In the genomic region with DNA sequence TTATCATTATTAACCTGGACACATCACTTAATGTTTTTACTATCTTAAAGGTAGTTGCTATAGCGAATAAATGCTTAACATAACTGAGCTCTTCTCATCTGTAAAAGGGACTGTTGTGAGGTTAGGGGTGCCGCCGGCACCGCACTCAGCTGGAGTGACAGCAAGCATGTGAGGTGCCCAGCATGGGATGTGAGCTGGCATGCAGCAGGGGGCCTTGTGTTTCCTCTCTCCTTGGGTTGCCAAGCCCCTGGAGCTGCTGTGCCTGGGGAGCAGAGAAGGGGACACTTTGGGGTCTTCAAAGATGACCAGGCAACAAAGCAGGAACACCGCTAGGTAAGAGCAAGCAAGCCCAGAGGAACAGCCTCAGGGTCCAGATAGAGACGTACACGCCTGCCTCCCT, we compare ENCODE assay signal across 9 cellular contexts. TPM values are rescaled to one million over a fixed set of nuclear protein-coding genes. Genes with fewer than 3 reads are reported as not detected.
DNase-seq lines count a peak whose midpoint lies in the region; ATAC-seq, FAIRE-seq and TF ChIP-seq lines count a peak whose summit lies in the region.
"Had no signal": no experiment of that assay in that cellular context is flagged by ENCODE, and none has a peak within 500 bp of the region (broad histone marks: within the 10 kb centered on the region; RNA-seq: fewer than 3 reads in every experiment).

No MANE protein-coding gene starts in this region.

- TF ChIP-seq RAD21 in HepG2 (CRISPR knock-in tag; IDR thresholded peaks at IDR 0.05): no peak

- peaks cover 27% of the 10 kb centered on the region for H3K79me2 ChIP-seq in HepG2 (ENCODE audit: insufficient read depth, low read length)

- POLR2A ChIA-PET in HepG2 (lab: Yijun Ruan, JAX): interaction anchor here (0.6 to 2.1 kb wide), 4 partner anchors 12 to 42 kb away, joined by 3 to 7 read pairs (median 4); partner anchors contain the start of gene MEAF6
- POLR2A ChIA-PET in naive thymus-derived CD8-positive, alpha-beta T cell (lab: Charles Lee): interaction anchor here (0.6 to 8.8 kb wide), 8 partner anchors 10 to 219 kb away, joined by 3 to 133 read pairs (median 5); partner anchors contain the start of gene MEAF6

- no peaks in the 10 kb centered on the region for H3K9me3 Mint-ChIP-seq in central memory CD8-positive, alpha-beta T cell
- H3K9me3 Mint-ChIP-seq in naive thymus-derived CD8-positive, alpha-beta T cell: no peaks in the 10 kb centered on the region
- H3K9me3 Mint-ChIP-seq in progenitor cell of endocrine pancreas (ENCODE audit: low read depth): no peaks in the 10 kb centered on the region

- 67% methylated on average over 6 of the region's 7 CpGs for WGBS in right lobe of liver (ENCODE audit: insufficient coverage, low coverage, low lambda C conversion rate, missing lambda C conversion rate)
- WGBS in HepG2 (ENCODE audit: low lambda C conversion rate): 95% methylated on average over 7 of the region's 7 CpGs

- H4K20me1 ChIP-seq in HepG2 (ENCODE audit: insufficient read depth, low read length): peaks cover 15% of the 10 kb centered on the region; the same call in 1 of the 2 replicates

- CTCF ChIA-PET in HepG2 (lab: Yijun Ruan, JAX; ENCODE audit: low intra/inter-chr PET ratio, low total read pairs): no interaction called here

- H3K4me2 ChIP-seq in HepG2 (ENCODE audit: low read depth, low read length): no peak overlapping the region

- H3K4me3 ChIP-seq in right lobe of liver (no peak overlapping the region), HepG2 (replicated peaks in 1 of 3; ENCODE audit: insufficient read depth in 1 of 3, low read depth in 2 of 3, low read length in 3 of 3) (no peak overlapping the region; a peak in 1 of 6 replicates)

- TF ChIP-seq POLR2A in right lobe of liver (IDR thresholded peaks at IDR 0.05) (no peak), HepG2 (IDR thresholded peaks at IDR 0.05; ENCODE audit: insufficient read depth in 1 of 2, low read depth in 2 of 2, low read length in 2 of 2) (no peak)

- peaks cover 0 to 6% (median 0%) of the 10 kb centered on the region in 4 donors for H3K36me3 ChIP-seq in right lobe of liver
- no peaks in the 10 kb centered on the region for H3K36me3 ChIP-seq in HepG2 (replicated peaks in 1 of 2; ENCODE audit: control insufficient read depth in 1 of 2, insufficient read depth in 2 of 2, low read length in 2 of 2)

- H3K36me3 Mint-ChIP-seq in central memory CD8-positive, alpha-beta T cell (ENCODE audit: insufficient read depth): peaks cover 41% of the 10 kb centered on the region
- peaks cover 0 to 31% (median 9%) of the 10 kb centered on the region in 3 donors for H3K36me3 Mint-ChIP-seq in naive thymus-derived CD8-positive, alpha-beta T cell
- no peaks in the 10 kb centered on the region for H3K36me3 Mint-ChIP-seq in progenitor cell of endocrine pancreas (ENCODE audit: insufficient read depth)

- intact Hi-C loops in right lobe of liver (cut with DNase I) (no loop called here), HepG2 (cut with micrococcal nuclease; ENCODE audit: unreplicated experiment) (loop anchor here (10.0 kb wide), 1 partner anchor 223 kb away; the partner anchor contains the start of gene CDCA8)

- in situ Hi-C loops in HepG2 (cut with HindIII; ENCODE audit: extremely low pct_ligation_motif_present, low pct_unique_long_range_greater_than_20kb): no loop called here

- H3K27me3 ChIP-seq in right lobe of liver: no peaks in the 10 kb centered on the region
- no peaks in the 10 kb centered on the region; a peak in 1 of 5 replicates for H3K27me3 ChIP-seq in HepG2 (ENCODE audit: control insufficient read depth in 1 of 2, insufficient read depth in 2 of 2, low read length in 2 of 2)

- peaks cover 44% of the 10 kb centered on the region for H3K4me1 Mint-ChIP-seq in central memory CD8-positive, alpha-beta T cell
- H3K4me1 Mint-ChIP-seq in naive thymus-derived CD8-positive, alpha-beta T cell: peaks cover 34 to 57% (median 55%) of the 10 kb centered on the region in 4 donors
- peaks cover 14% of the 10 kb centered on the region for H3K4me1 Mint-ChIP-seq in progenitor cell of endocrine pancreas (ENCODE audit: low read depth)

- FAIRE-seq in HepG2 (lab: Jason Lieb, UNC): no peak

- H3K27ac ChIP-seq in right lobe of liver (peak overlapping the region in 2 of 3 donors; percentile 35 to 73), HepG2 (ENCODE audit: extremely low read length, insufficient read depth, low read length) (no peak overlapping the region)

- H3K9ac ChIP-seq in HepG2 (ENCODE audit: insufficient read depth, low read depth, low read length): no peak overlapping the region

- TF ChIP-seq EP300 in HepG2 (IDR thresholded peaks at IDR 0.05; ENCODE audit: low read depth in 2 of 2, low read length in 2 of 2): no peak
- TF ChIP-seq EP300 in HepG2 (CRISPR knock-in tag; IDR thresholded peaks at IDR 0.05; ENCODE audit: borderline replicate concordance): no peak

- no peak for ATAC-seq in right lobe of liver
- no peak for ATAC-seq in HepG2
- ATAC-seq in central memory CD8-positive, alpha-beta T cell (replicated peaks; ENCODE audit: extremely low read depth, poor library complexity, severe bottlenecking): no peak
- ATAC-seq in naive thymus-derived CD8-positive, alpha-beta T cell: no peak
- no peak for ATAC-seq in HG02840 (IDR thresholded peaks at IDR 0.05; ENCODE audit: low FRiP score, unreplicated experiment)

- DNase-seq in right lobe of liver: no peak
- no peak for DNase-seq in HepG2 (ENCODE audit: low spot score)
- DNase-seq in central memory CD8-positive, alpha-beta T cell (ENCODE audit: low spot score in 2 of 2): no peak
- no peak for DNase-seq in naive thymus-derived CD8-positive, alpha-beta T cell
- DNase-seq in NK-92 (lab: John Stamatoyannopoulos, UW; ENCODE audit: unreplicated experiment): no peak
- DNase-seq in progenitor cell of endocrine pancreas (ENCODE audit: low spot score, unreplicated experiment): no peak
- DNase-seq in NCI-H128 (lab: John Stamatoyannopoulos, UW; ENCODE audit: unreplicated experiment): no peak
- DNase-seq: DMS79 had no signal

- peak overlapping the region; percentile 96 for H3K4me3 Mint-ChIP-seq in central memory CD8-positive, alpha-beta T cell
- H3K4me3 Mint-ChIP-seq in naive thymus-derived CD8-positive, alpha-beta T cell: peak overlapping the region; percentile 84 to 96 (median 94)
- no peak overlapping the region for H3K4me3 Mint-ChIP-seq in progenitor cell of endocrine pancreas (ENCODE audit: low read depth)

- H3K9me3 ChIP-seq in right lobe of liver: no peaks in the 10 kb centered on the region
- H3K9me3 ChIP-seq in HepG2 (ENCODE audit: low read length): no peaks in the 10 kb centered on the region

- H3K27me3 Mint-ChIP-seq in central memory CD8-positive, alpha-beta T cell: no peaks in the 10 kb centered on the region
- H3K27me3 Mint-ChIP-seq in naive thymus-derived CD8-positive, alpha-beta T cell: no peaks in the 10 kb centered on the region
- peaks cover 27% of the 10 kb centered on the region for H3K27me3 Mint-ChIP-seq in progenitor cell of endocrine pancreas

- H3K27ac Mint-ChIP-seq in central memory CD8-positive, alpha-beta T cell (ENCODE audit: low read depth): peak overlapping the region; percentile 99
- peak overlapping the region; percentile 83 to 95 (median 91) for H3K27ac Mint-ChIP-seq in naive thymus-derived CD8-positive, alpha-beta T cell
- no peak overlapping the region for H3K27ac Mint-ChIP-seq in progenitor cell of endocrine pancreas

- BruUV-seq in HepG2 (replicated peaks; lab: Mats Ljungman, UMichigan): no TSS peak

- no peak for TF ChIP-seq CTCF in right lobe of liver (IDR thresholded peaks at IDR 0.05)
- TF ChIP-seq CTCF in HepG2 (CRISPR knock-in tag; IDR thresholded peaks at IDR 0.05): no peak
- no peak for TF ChIP-seq CTCF in progenitor cell of endocrine pancreas (IDR thresholded peaks at IDR 0.05; ENCODE audit: unreplicated experiment)

- H2AFZ ChIP-seq in HepG2 (ENCODE audit: low read length): no peak overlapping the region

- H3K4me1 ChIP-seq in right lobe of liver (peaks cover 0 to 44% (median 16%) of the 10 kb centered on the region in 4 donors), HepG2 (ENCODE audit: insufficient read depth, low read length) (peaks cover 69% of the 10 kb centered on the region)

RNA-seq across cellular contexts. Expression of gene ZC3H12A, which starts 2.1 kb away (rescaled TPM):
- 10 to 100 TPM in 3 of 6 experiments, 1 to 10 TPM in 3; 2.7 to 21.9 (median 8.3) TPM for total RNA-seq in right lobe of liver
- total RNA-seq in HepG2 (2016; rRNA removed; fragmentation: Illumina TruSeq; extraction: Trizol): 4.2 and 6.8 TPM in 2 replicates
- total RNA-seq in HepG2 (2016; cell fraction: cytosol; rRNA removed; fragmentation: Illumina TruSeq; extraction: Trizol; ENCODE audit: low read depth): 1.2 and 1.8 TPM in 2 replicates
- total RNA-seq in HepG2 (2016; cell fraction: insoluble cytoplasmic fraction; rRNA removed; fragmentation: Illumina TruSeq; extraction: Trizol): 3.9 and 5.9 TPM in 2 replicates
- total RNA-seq in HepG2 (2016; cell fraction: membrane; rRNA removed; fragmentation: Illumina TruSeq; extraction: Trizol): 2.6 and 3.2 TPM in 2 replicates
- 8.0 and 8.9 TPM in 2 replicates for total RNA-seq in HepG2 (2016; cell fraction: nucleus; rRNA removed; fragmentation: Illumina TruSeq; extraction: Trizol)
- polyA plus RNA-seq in HepG2 (2011; rRNA removed): 13.3 and 21.1 TPM in 2 replicates
- 11.9 and 13.7 TPM in 2 replicates for polyA plus RNA-seq in HepG2 (2011; cell fraction: cytosol; rRNA removed)
- 45.8 and 63.2 TPM in 2 replicates for polyA plus RNA-seq in HepG2 (2011; cell fraction: nucleus; rRNA removed)
- polyA plus RNA-seq in HepG2 (2012): 3.7 and 6.2 TPM in 2 replicates
- 0.97 and 1.0 TPM in 2 replicates for polyA plus RNA-seq in HepG2 (2016; cell fraction: cytosol; fragmentation: Illumina TruSeq; extraction: Trizol; ENCODE audit: low read depth)
- 5.6 and 5.9 TPM in 2 replicates for polyA plus RNA-seq in HepG2 (2016; cell fraction: insoluble cytoplasmic fraction; fragmentation: Illumina TruSeq; extraction: Trizol; ENCODE audit: low read depth)
- polyA plus RNA-seq in HepG2 (2016; cell fraction: membrane; fragmentation: Illumina TruSeq; extraction: Trizol; ENCODE audit: low read depth): 2.2 and 2.6 TPM in 2 replicates
- 17.0 and 18.8 TPM in 2 replicates for polyA plus RNA-seq in HepG2 (2016; cell fraction: nucleus; fragmentation: Illumina TruSeq; extraction: Trizol; ENCODE audit: insufficient read depth, low read depth)
- 12.1 and 39.9 TPM in 2 replicates for polyA minus RNA-seq in HepG2 (2011; rRNA and poly(A)+ RNA removed; ENCODE audit: low replicate concordance)
- polyA minus RNA-seq in HepG2 (2011; cell fraction: cytosol; rRNA and poly(A)+ RNA removed): 5.1 and 5.8 TPM in 2 replicates
- 8.0 and 14.0 TPM in 2 replicates for polyA minus RNA-seq in HepG2 (2011; cell fraction: nucleus; rRNA and poly(A)+ RNA removed)
- 10 to 100 TPM; 39.5 to 45.3 TPM for total RNA-seq in naive thymus-derived CD8-positive, alpha-beta T cell
- 10 to 100 TPM in 1 of 3 donors, 1 to 10 TPM in 2; 1.5 to 10.0 (median 3.1) TPM for polyA plus RNA-seq in naive thymus-derived CD8-positive, alpha-beta T cell
- 3.0 TPM in 2 replicates for total RNA-seq in progenitor cell of endocrine pancreas

RNA-seq across cellular contexts. Expression of gene MEAF6, which starts 42.3 kb away (rescaled TPM):
- total RNA-seq in right lobe of liver: 10 to 100 TPM; 12.9 to 55.9 (median 32.8) TPM
- total RNA-seq in HepG2 (2016; rRNA removed; fragmentation: Illumina TruSeq; extraction: Trizol): 45.6 and 67.6 TPM in 2 replicates
- 19.8 and 20.4 TPM in 2 replicates for total RNA-seq in HepG2 (2016; cell fraction: cytosol; rRNA removed; fragmentation: Illumina TruSeq; extraction: Trizol; ENCODE audit: low read depth)
- 47.7 and 62.7 TPM in 2 replicates for total RNA-seq in HepG2 (2016; cell fraction: insoluble cytoplasmic fraction; rRNA removed; fragmentation: Illumina TruSeq; extraction: Trizol)
- 37.7 and 38.7 TPM in 2 replicates for total RNA-seq in HepG2 (2016; cell fraction: membrane; rRNA removed; fragmentation: Illumina TruSeq; extraction: Trizol)
- total RNA-seq in HepG2 (2016; cell fraction: nucleus; rRNA removed; fragmentation: Illumina TruSeq; extraction: Trizol): 28.0 and 36.7 TPM in 2 replicates
- 24.6 and 29.5 TPM in 2 replicates for polyA plus RNA-seq in HepG2 (2011; rRNA removed)
- 16.3 and 30.1 TPM in 2 replicates for polyA plus RNA-seq in HepG2 (2011; cell fraction: cytosol; rRNA removed)
- polyA plus RNA-seq in HepG2 (2011; cell fraction: nucleus; rRNA removed): 17.5 and 23.0 TPM in 2 replicates
- 26.8 and 30.1 TPM in 2 replicates for polyA plus RNA-seq in HepG2 (2012)
- polyA plus RNA-seq in HepG2 (2016; cell fraction: cytosol; fragmentation: Illumina TruSeq; extraction: Trizol; ENCODE audit: low read depth): 19.7 and 22.4 TPM in 2 replicates
- polyA plus RNA-seq in HepG2 (2016; cell fraction: insoluble cytoplasmic fraction; fragmentation: Illumina TruSeq; extraction: Trizol; ENCODE audit: low read depth): 79.9 and 89.9 TPM in 2 replicates
- polyA plus RNA-seq in HepG2 (2016; cell fraction: membrane; fragmentation: Illumina TruSeq; extraction: Trizol; ENCODE audit: low read depth): 34.2 and 35.5 TPM in 2 replicates
- 43.7 and 52.2 TPM in 2 replicates for polyA plus RNA-seq in HepG2 (2016; cell fraction: nucleus; fragmentation: Illumina TruSeq; extraction: Trizol; ENCODE audit: insufficient read depth, low read depth)
- polyA minus RNA-seq in HepG2 (2011; rRNA and poly(A)+ RNA removed; ENCODE audit: low replicate concordance): 5.8 and 11.9 TPM in 2 replicates
- 13.2 and 14.9 TPM in 2 replicates for polyA minus RNA-seq in HepG2 (2011; cell fraction: cytosol; rRNA and poly(A)+ RNA removed)
- 37.2 and 43.1 TPM in 2 replicates for polyA minus RNA-seq in HepG2 (2011; cell fraction: nucleus; rRNA and poly(A)+ RNA removed)
- 10 to 100 TPM; 93.8 to 99.3 TPM for total RNA-seq in naive thymus-derived CD8-positive, alpha-beta T cell
- 100 to 1,000 TPM; 118 to 184 (median 154) TPM for polyA plus RNA-seq in naive thymus-derived CD8-positive, alpha-beta T cell
- 78.2 and 83.1 TPM in 2 replicates for total RNA-seq in progenitor cell of endocrine pancreas
